Comparison of ENCODE assay signal across 9 cellular contexts in the genomic region with DNA sequence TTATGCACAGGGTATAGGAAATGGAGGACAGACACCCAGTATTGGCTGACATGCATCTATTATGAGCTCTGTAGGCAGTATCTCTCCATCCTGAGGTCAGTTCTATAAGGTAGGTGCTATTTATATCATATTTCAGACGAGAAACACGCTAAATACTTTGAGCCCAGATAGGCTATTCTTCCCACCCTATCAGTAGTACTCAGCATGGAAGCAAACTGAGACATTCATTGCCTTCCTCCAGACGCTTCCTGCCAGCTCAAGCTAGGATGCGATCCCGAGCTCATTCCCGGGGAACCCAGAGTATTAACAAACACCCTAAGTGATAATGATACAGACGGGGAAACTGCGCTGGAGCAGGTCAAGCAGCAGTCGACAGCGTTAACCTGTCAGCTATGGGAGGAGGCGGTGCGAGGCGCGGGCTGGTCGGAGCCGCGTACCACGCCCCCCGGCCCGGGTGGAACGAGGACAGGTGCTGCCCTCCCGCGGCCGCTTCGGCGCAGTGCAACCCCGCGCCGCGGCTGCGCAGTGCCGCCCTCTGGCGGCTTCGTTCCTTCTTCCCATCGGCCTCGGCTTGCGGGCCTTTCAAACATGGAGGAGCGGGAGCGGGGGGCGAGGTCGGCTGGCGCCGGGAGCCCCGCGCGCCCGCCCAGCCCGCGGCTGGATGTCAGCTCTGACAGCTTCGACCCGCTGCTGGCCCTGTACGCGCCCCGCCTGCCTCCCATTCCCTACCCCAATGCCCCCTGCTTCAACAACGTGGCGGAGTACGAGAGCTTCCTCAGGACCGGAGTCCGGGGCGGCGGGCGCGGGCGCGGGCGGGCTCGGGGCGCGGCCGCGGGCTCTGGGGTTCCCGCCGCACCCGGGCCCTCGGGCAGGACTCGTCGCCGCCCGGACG. TPM values are rescaled to one million over a fixed set of nuclear protein-coding genes. Genes with fewer than 3 reads are reported as not detected.
DNase-seq lines count a peak whose midpoint lies in the region; ATAC-seq, FAIRE-seq and TF ChIP-seq lines count a peak whose summit lies in the region.
"Had no signal": no experiment of that assay in that cellular context is flagged by ENCODE, and none has a peak within 500 bp of the region (broad histone marks: within the 10 kb centered on the region; RNA-seq: fewer than 3 reads in every experiment).

A gene (plus strand): TSS at position 550 of the 892 bp plus-strand sequence. CDS start 39 bp downstream, at position 589.

- no peaks in the 10 kb centered on the region; a peak in 1 of 5 replicates for H3K27me3 ChIP-seq in HepG2 (ENCODE audit: control insufficient read depth in 1 of 2, insufficient read depth in 2 of 2, low read length in 2 of 2)

- WGBS in HepG2 (ENCODE audit: low lambda C conversion rate): 1% methylated on average over 8 of the region's 80 CpGs

- POLR2A ChIA-PET in HepG2 (lab: Yijun Ruan, JAX): interaction anchor here (2.0 kb wide), 1 partner anchor 12 kb away, joined by 13 read pairs; a partner anchor contains a TSS

- FAIRE-seq in HepG2 (lab: Jason Lieb, UNC): peak; percentile 30
- FAIRE-seq: islet of Langerhans had no signal

- no TSS peak for BruUV-seq in HepG2 (replicated peaks; lab: Mats Ljungman, UMichigan)

- intact Hi-C loops in HepG2 (cut with micrococcal nuclease; ENCODE audit: unreplicated experiment): loop anchor here (1.0 kb wide), 3 partner anchors 12 to 415 kb away; a partner anchor contains a TSS

- H3K79me2 ChIP-seq in HepG2 (ENCODE audit: insufficient read depth, low read length): peaks cover 7% of the 10 kb centered on the region

- DNase-seq in C1 segment of cervical spinal cord (lab: John Stamatoyannopoulos, UW) (peak; percentile 36 to 92 (median 78)), GM19238 (ENCODE audit: insufficient read length, low spot score) (peak; percentile 90), NCI-H460 (ENCODE audit: extremely low read depth, low read depth) (peak; percentile 77), coronary artery (ENCODE audit: low spot score) (peak; percentile 87), HepG2 (ENCODE audit: low spot score) (peak; percentile 67)
- peak; percentile 93 for DNase-seq in activated CD4-positive, alpha-beta T cell treated with anti-CD3 and anti-CD28 coated beads for 48 hours
- peak; percentile 92 to 97 for DNase-seq in stimulated activated CD4-positive, alpha-beta T cell treated with anti-CD3 and anti-CD28 coated beads, Interleukin-2, amount 100 ng/mL, for 48 hours

- H3K27ac ChIP-seq in coronary artery (peak within 1 kb of the TSS; percentile 57 to 67), HepG2 (ENCODE audit: extremely low read length, insufficient read depth, low read length) (peak within 1 kb of the TSS; percentile 46)

- TF ChIP-seq EP300 in HepG2 (IDR thresholded peaks at IDR 0.05; ENCODE audit: low read depth in 2 of 2, low read length in 2 of 2) (0 out of 4 replicates have a peak, but pooled peaks of 1 of the 2 experiments have one; percentile 33), HepG2 (CRISPR knock-in tag; IDR thresholded peaks at IDR 0.05; ENCODE audit: borderline replicate concordance) (no peak)

- in situ Hi-C loops in HepG2 (cut with HindIII; ENCODE audit: extremely low pct_ligation_motif_present, low pct_unique_long_range_greater_than_20kb): loop anchor here (5.0 to 25.0 kb wide), 2 partner anchors 71 to 406 kb away; a partner anchor contains a TSS

- H3K4me2 ChIP-seq in HepG2 (ENCODE audit: low read depth, low read length): peak within 1 kb of the TSS; percentile 94

- TF ChIP-seq RAD21 in HepG2 (CRISPR knock-in tag; IDR thresholded peaks at IDR 0.05): peak; percentile 98

- peak within 1 kb of the TSS; percentile 75 for H3K9ac ChIP-seq in HepG2 (ENCODE audit: insufficient read depth, low read depth, low read length)

- H2AFZ ChIP-seq in HepG2 (ENCODE audit: low read length): peak within 1 kb of the TSS; percentile 96

- no peaks in the 10 kb centered on the region for H4K20me1 ChIP-seq in HepG2 (ENCODE audit: insufficient read depth, low read length)

- CTCF ChIA-PET in HepG2 (lab: Yijun Ruan, JAX; ENCODE audit: low intra/inter-chr PET ratio, low total read pairs): interaction anchor here (1.0 to 2.7 kb wide), 6 partner anchors 14 to 489 kb away, joined by 3 to 54 read pairs (median 8); no protein-coding TSS in a partner anchor

- peak; percentile 31 to 39; a peak in 3 of 4 replicates for TF ChIP-seq POLR2A in HepG2 (IDR thresholded peaks at IDR 0.05; ENCODE audit: insufficient read depth in 1 of 2, low read depth in 2 of 2, low read length in 2 of 2)

- H3K36me3 ChIP-seq in HepG2 (replicated peaks in 1 of 2; ENCODE audit: control insufficient read depth in 1 of 2, insufficient read depth in 2 of 2, low read length in 2 of 2): peaks cover 0 to 3% of the 10 kb centered on the region in 2 experiments; a peak in 1 of 5 replicates

- H3K4me3 ChIP-seq in coronary artery (peak within 1 kb of the TSS; percentile 90), HepG2 (replicated peaks in 1 of 3; ENCODE audit: insufficient read depth in 1 of 3, low read depth in 2 of 3, low read length in 3 of 3) (peak within 1 kb of the TSS; percentile 74 to 88 (median 84))

- H3K9me3 ChIP-seq in HepG2 (ENCODE audit: low read length): no peaks in the 10 kb centered on the region

- peaks cover 20% of the 10 kb centered on the region for H3K4me1 ChIP-seq in HepG2 (ENCODE audit: insufficient read depth, low read length)

- TF ChIP-seq CTCF in coronary artery (IDR thresholded peaks at IDR 0.05): peak; percentile 100
- TF ChIP-seq CTCF in HepG2 (CRISPR knock-in tag; IDR thresholded peaks at IDR 0.05): peak; percentile 98

- ATAC-seq in HG03432 (IDR thresholded peaks at IDR 0.05; ENCODE audit: unreplicated experiment) (peak; percentile 93), HepG2 (peak; percentile 95)

TF ChIP-seq in HepG2, 621 proteins besides CTCF, POLR2A, EP300 and RAD21 (continues in another document):
- TF ChIP-seq, protein P1, sequence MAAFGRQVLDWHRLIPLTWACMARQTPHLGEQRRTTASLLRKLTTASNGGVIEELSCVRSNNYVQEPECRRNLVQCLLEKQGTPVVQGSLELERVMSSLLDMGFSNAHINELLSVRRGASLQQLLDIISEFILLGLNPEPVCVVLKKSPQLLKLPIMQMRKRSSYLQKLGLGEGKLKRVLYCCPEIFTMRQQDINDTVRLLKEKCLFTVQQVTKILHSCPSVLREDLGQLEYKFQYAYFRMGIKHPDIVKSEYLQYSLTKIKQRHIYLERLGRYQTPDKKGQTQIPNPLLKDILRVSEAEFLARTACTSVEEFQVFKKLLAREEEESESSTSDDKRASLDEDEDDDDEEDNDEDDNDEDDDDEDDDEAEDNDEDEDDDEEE (CRISPR knock-in tag; IDR thresholded peaks at IDR 0.05): 0 out of 2 replicates have a peak, but pooled peaks have one; percentile 32
- peak; percentile 52 for TF ChIP-seq SP5 (CRISPR knock-in tag; IDR thresholded peaks at IDR 0.05; ENCODE audit: borderline replicate concordance, low read depth)
- TF ChIP-seq CHD2 (IDR thresholded peaks at IDR 0.05; ENCODE audit: low read depth, low read length): no peak
- no peak for TF ChIP-seq ZNF652 (CRISPR knock-in tag; IDR thresholded peaks at IDR 0.05; ENCODE audit: borderline replicate concordance, low read depth)
- TF ChIP-seq, protein P2, sequence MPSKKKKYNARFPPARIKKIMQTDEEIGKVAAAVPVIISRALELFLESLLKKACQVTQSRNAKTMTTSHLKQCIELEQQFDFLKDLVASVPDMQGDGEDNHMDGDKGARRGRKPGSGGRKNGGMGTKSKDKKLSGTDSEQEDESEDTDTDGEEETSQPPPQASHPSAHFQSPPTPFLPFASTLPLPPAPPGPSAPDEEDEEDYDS (CRISPR knock-in tag; IDR thresholded peaks at IDR 0.05): no peak
- TF ChIP-seq, protein P3, sequence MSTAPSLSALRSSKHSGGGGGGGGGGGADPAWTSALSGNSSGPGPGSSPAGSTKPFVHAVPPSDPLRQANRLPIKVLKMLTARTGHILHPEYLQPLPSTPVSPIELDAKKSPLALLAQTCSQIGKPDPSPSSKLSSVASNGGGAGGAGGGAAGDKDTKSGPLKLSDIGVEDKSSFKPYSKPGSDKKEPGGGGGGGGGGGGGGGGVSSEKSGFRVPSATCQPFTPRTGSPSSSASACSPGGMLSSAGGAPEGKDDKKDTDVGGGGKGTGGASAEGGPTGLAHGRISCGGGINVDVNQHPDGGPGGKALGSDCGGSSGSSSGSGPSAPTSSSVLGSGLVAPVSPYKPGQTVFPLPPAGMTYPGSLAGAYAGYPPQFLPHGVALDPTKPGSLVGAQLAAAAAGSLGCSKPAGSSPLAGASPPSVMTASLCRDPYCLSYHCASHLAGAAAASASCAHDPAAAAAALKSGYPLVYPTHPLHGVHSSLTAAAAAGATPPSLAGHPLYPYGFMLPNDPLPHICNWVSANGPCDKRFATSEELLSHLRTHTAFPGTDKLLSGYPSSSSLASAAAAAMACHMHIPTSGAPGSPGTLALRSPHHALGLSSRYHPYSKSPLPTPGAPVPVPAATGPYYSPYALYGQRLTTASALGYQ (CRISPR knock-in tag; IDR thresholded peaks at IDR 0.05): no peak
- no peak for TF ChIP-seq MYNN (CRISPR knock-in tag; IDR thresholded peaks at IDR 0.05; ENCODE audit: low read depth)

RNA-seq across cellular contexts. Expression of the gene that starts here (rescaled TPM):
- 4.9 and 6.2 TPM in 2 replicates for total RNA-seq in NCI-H460 (2014; rRNA removed; shearing (Covaris generic))
- polyA plus RNA-seq in NCI-H460 (2014; cell fraction: nucleus; rRNA removed): 15.6 and 16.1 TPM in 2 replicates
- total RNA-seq in HepG2 (2016; rRNA removed; fragmentation: Illumina TruSeq; extraction: Trizol): 7.2 and 9.9 TPM in 2 replicates
- 0.97 and 1.1 TPM in 2 replicates for total RNA-seq in HepG2 (2016; cell fraction: cytosol; rRNA removed; fragmentation: Illumina TruSeq; extraction: Trizol; ENCODE audit: low read depth)
- 7.2 and 9.4 TPM in 2 replicates for total RNA-seq in HepG2 (2016; cell fraction: insoluble cytoplasmic fraction; rRNA removed; fragmentation: Illumina TruSeq; extraction: Trizol)
- total RNA-seq in HepG2 (2016; cell fraction: membrane; rRNA removed; fragmentation: Illumina TruSeq; extraction: Trizol): 4.1 and 4.9 TPM in 2 replicates
- 5.1 and 5.6 TPM in 2 replicates for total RNA-seq in HepG2 (2016; cell fraction: nucleus; rRNA removed; fragmentation: Illumina TruSeq; extraction: Trizol)
- polyA plus RNA-seq in HepG2 (2011; rRNA removed): 3.3 and 4.5 TPM in 2 replicates
- polyA plus RNA-seq in HepG2 (2011; cell fraction: cytosol; rRNA removed): 2.3 and 2.8 TPM in 2 replicates
- 2.7 and 3.3 TPM in 2 replicates for polyA plus RNA-seq in HepG2 (2011; cell fraction: nucleus; rRNA removed)
- polyA plus RNA-seq in HepG2 (2012): 3.3 and 4.6 TPM in 2 replicates
- polyA plus RNA-seq in HepG2 (2016; cell fraction: cytosol; fragmentation: Illumina TruSeq; extraction: Trizol; ENCODE audit: low read depth): 0.75 and 0.80 TPM in 2 replicates
- polyA plus RNA-seq in HepG2 (2016; cell fraction: insoluble cytoplasmic fraction; fragmentation: Illumina TruSeq; extraction: Trizol; ENCODE audit: low read depth): 6.0 and 6.6 TPM in 2 replicates
- 1.6 and 1.9 TPM in 2 replicates for polyA plus RNA-seq in HepG2 (2016; cell fraction: membrane; fragmentation: Illumina TruSeq; extraction: Trizol; ENCODE audit: low read depth)
- polyA plus RNA-seq in HepG2 (2016; cell fraction: nucleus; fragmentation: Illumina TruSeq; extraction: Trizol; ENCODE audit: insufficient read depth, low read depth): 6.6 and 6.9 TPM in 2 replicates
- 5.8 and 7.3 TPM in 2 replicates for polyA minus RNA-seq in HepG2 (2011; rRNA and poly(A)+ RNA removed; ENCODE audit: low replicate concordance)
- 4.1 and 5.1 TPM in 2 replicates for polyA minus RNA-seq in HepG2 (2011; cell fraction: cytosol; rRNA and poly(A)+ RNA removed)
- 3.5 and 3.6 TPM in 2 replicates for polyA minus RNA-seq in HepG2 (2011; cell fraction: nucleus; rRNA and poly(A)+ RNA removed)

Comparison
In these comparisons a context has a peak if more than half of its experiments do, and no peak if none do; other contexts are left out.
1. Peak in every context shown above with its lines: DNase-seq, ATAC-seq, H3K4me3 ChIP-seq and H3K27ac ChIP-seq.